1 cellular context compared by ENCODE assay signal in the genomic region with DNA sequence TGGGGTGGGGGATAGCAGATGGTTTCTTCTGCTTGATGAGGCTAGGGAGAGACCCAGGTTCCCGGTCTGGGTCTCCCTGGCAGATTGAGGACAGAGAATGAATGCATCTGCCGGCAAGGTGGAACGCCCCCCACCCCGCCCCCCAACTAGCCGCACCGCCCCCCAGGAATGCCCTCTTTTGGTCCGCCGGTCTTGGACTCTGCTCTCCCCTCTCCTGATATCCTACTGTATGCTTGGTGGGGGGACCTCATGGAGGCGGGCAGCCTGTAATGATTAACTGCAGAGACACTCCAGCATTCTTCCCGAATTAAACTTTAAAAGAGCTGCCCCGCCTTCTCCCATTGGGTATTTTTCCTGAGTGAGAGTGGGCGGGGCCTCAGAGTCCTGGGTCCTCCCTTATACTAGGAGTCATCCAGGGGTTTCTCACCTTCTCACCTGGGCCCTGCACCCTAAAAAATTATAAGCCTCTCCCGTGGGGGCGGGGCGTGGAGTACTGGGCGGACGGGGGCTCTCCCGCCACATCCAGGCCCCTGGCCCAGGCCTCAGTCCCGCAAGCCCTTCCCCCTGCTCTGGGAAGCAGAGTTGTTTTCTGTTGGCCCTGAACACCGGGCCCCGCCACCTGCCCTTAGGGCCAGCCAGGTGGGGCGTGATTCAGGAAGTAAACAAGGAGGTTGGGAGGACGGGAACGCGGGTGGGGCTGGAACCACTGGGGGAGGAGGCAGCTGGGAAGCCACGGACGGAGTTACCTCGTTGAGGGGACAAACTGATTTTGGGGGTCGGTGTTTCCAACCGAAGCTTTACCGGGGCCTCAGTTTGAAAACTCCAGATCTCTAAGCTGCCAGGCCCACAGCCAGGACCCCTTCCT.
TF ChIP-seq lines count a peak whose summit lies in the region.

No MANE protein-coding gene starts in this region.

TF ChIP-seq in HepG2, 621 proteins besides CTCF, POLR2A, EP300 and RAD21 (continued from another document and continues in another):
- TF ChIP-seq, protein P1, sequence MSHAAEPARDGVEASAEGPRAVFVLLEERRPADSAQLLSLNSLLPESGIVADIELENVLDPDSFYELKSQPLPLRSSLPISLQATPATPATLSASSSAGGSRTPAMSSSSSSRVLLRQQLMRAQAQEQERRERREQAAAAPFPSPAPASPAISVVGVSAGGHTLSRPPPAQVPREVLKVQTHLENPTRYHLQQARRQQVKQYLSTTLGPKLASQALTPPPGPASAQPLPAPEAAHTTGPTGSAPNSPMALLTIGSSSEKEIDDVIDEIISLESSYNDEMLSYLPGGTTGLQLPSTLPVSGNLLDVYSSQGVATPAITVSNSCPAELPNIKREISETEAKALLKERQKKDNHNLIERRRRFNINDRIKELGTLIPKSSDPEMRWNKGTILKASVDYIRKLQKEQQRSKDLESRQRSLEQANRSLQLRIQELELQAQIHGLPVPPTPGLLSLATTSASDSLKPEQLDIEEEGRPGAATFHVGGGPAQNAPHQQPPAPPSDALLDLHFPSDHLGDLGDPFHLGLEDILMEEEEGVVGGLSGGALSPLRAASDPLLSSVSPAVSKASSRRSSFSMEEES (CRISPR knock-in tag; IDR thresholded peaks at IDR 0.05) = peak; percentile 81
- TF ChIP-seq, protein P2, sequence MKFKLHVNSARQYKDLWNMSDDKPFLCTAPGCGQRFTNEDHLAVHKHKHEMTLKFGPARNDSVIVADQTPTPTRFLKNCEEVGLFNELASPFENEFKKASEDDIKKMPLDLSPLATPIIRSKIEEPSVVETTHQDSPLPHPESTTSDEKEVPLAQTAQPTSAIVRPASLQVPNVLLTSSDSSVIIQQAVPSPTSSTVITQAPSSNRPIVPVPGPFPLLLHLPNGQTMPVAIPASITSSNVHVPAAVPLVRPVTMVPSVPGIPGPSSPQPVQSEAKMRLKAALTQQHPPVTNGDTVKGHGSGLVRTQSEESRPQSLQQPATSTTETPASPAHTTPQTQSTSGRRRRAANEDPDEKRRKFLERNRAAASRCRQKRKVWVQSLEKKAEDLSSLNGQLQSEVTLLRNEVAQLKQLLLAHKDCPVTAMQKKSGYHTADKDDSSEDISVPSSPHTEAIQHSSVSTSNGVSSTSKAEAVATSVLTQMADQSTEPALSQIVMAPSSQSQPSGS (CRISPR knock-in tag; IDR thresholded peaks at IDR 0.05) = no peak; the same call in 1 of the 2 replicates
- TF ChIP-seq HNF4G (IDR thresholded peaks at IDR 0.05; ENCODE audit: borderline replicate concordance, low read depth, low read length) = peak; percentile 92
- TF ChIP-seq HNF4G (CRISPR knock-in tag; IDR thresholded peaks at IDR 0.05; ENCODE audit: borderline replicate concordance, low read depth) = peak; percentile 60; the same call in 1 of the 2 replicates
- peak; percentile 33; the same call in 1 of the 2 replicates for TF ChIP-seq KDM6A (CRISPR knock-in tag; IDR thresholded peaks at IDR 0.05; ENCODE audit: low read depth)
- TF ChIP-seq, protein P3, sequence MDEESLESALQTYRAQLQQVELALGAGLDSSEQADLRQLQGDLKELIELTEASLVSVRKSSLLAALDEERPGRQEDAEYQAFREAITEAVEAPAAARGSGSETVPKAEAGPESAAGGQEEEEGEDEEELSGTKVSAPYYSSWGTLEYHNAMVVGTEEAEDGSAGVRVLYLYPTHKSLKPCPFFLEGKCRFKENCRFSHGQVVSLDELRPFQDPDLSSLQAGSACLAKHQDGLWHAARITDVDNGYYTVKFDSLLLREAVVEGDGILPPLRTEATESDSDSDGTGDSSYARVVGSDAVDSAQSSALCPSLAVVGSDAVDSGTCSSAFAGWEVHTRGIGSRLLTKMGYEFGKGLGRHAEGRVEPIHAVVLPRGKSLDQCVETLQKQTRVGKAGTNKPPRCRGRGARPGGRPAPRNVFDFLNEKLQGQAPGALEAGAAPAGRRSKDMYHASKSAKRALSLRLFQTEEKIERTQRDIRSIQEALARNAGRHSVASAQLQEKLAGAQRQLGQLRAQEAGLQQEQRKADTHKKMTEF (CRISPR knock-in tag; IDR thresholded peaks at IDR 0.05) = peak; percentile 96
- TF ChIP-seq ZNF709 (CRISPR knock-in tag; IDR thresholded peaks at IDR 0.05) = no peak
- peak; percentile 85 for TF ChIP-seq NCOR1 (IDR thresholded peaks at IDR 0.05; ENCODE audit: borderline replicate concordance, low read length)
- TF ChIP-seq TEAD2 (CRISPR knock-in tag; IDR thresholded peaks at IDR 0.05) = peak; percentile 74; the same call in 1 of the 2 replicates
- TF ChIP-seq ZSCAN30 (CRISPR knock-in tag; IDR thresholded peaks at IDR 0.05) = no peak
- peak; percentile 97 for TF ChIP-seq ZNF136 (CRISPR knock-in tag; IDR thresholded peaks at IDR 0.05; ENCODE audit: low read depth)
- TF ChIP-seq, protein P4, sequence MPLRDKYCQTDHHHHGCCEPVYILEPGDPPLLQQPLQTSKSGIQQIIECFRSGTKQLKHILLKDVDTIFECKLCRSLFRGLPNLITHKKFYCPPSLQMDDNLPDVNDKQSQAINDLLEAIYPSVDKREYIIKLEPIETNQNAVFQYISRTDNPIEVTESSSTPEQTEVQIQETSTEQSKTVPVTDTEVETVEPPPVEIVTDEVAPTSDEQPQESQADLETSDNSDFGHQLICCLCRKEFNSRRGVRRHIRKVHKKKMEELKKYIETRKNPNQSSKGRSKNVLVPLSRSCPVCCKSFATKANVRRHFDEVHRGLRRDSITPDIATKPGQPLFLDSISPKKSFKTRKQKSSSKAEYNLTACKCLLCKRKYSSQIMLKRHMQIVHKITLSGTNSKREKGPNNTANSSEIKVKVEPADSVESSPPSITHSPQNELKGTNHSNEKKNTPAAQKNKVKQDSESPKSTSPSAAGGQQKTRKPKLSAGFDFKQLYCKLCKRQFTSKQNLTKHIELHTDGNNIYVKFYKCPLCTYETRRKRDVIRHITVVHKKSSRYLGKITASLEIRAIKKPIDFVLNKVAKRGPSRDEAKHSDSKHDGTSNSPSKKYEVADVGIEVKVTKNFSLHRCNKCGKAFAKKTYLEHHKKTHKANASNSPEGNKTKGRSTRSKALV (CRISPR knock-in tag; IDR thresholded peaks at IDR 0.05) = no peak
- TF ChIP-seq, protein P5, sequence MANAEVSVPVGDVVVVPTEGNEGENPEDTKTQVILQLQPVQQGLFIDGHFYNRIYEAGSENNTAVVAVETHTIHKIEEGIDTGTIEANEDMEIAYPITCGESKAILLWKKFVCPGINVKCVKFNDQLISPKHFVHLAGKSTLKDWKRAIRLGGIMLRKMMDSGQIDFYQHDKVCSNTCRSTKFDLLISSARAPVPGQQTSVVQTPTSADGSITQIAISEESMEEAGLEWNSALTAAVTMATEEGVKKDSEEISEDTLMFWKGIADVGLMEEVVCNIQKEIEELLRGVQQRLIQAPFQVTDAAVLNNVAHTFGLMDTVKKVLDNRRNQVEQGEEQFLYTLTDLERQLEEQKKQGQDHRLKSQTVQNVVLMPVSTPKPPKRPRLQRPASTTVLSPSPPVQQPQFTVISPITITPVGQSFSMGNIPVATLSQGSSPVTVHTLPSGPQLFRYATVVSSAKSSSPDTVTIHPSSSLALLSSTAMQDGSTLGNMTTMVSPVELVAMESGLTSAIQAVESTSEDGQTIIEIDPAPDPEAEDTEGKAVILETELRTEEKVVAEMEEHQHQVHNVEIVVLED (CRISPR knock-in tag; IDR thresholded peaks at IDR 0.05; ENCODE audit: borderline replicate concordance) = no peak
- TF ChIP-seq ARNT2 (CRISPR knock-in tag; IDR thresholded peaks at IDR 0.05; ENCODE audit: low read depth) = peak; percentile 66; the same call in 1 of the 2 replicates
- TF ChIP-seq, protein P6, sequence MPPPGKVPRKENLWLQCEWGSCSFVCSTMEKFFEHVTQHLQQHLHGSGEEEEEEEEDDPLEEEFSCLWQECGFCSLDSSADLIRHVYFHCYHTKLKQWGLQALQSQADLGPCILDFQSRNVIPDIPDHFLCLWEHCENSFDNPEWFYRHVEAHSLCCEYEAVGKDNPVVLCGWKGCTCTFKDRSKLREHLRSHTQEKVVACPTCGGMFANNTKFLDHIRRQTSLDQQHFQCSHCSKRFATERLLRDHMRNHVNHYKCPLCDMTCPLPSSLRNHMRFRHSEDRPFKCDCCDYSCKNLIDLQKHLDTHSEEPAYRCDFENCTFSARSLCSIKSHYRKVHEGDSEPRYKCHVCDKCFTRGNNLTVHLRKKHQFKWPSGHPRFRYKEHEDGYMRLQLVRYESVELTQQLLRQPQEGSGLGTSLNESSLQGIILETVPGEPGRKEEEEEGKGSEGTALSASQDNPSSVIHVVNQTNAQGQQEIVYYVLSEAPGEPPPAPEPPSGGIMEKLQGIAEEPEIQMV (CRISPR knock-in tag; IDR thresholded peaks at IDR 0.05; ENCODE audit: low read depth) = no peak
- no peak for TF ChIP-seq ZNF841 (CRISPR knock-in tag; IDR thresholded peaks at IDR 0.05; ENCODE audit: borderline replicate concordance)
- TF ChIP-seq ZNF572 (CRISPR knock-in tag; IDR thresholded peaks at IDR 0.05) = no peak
- TF ChIP-seq TBX2 (CRISPR knock-in tag; IDR thresholded peaks at IDR 0.05; ENCODE audit: borderline replicate concordance) = peak; percentile 98
- TF ChIP-seq PAWR (CRISPR knock-in tag; IDR thresholded peaks at IDR 0.05; ENCODE audit: borderline replicate concordance) = no peak
- no peak for TF ChIP-seq SUZ12 (IDR thresholded peaks at IDR 0.05; ENCODE audit: low read depth, low read length)
- TF ChIP-seq FOXO1 (CRISPR knock-in tag; IDR thresholded peaks at IDR 0.05) = peak; percentile 95
- TF ChIP-seq NKX3-1 (CRISPR knock-in tag; IDR thresholded peaks at IDR 0.05) = no peak
- TF ChIP-seq, protein P7, sequence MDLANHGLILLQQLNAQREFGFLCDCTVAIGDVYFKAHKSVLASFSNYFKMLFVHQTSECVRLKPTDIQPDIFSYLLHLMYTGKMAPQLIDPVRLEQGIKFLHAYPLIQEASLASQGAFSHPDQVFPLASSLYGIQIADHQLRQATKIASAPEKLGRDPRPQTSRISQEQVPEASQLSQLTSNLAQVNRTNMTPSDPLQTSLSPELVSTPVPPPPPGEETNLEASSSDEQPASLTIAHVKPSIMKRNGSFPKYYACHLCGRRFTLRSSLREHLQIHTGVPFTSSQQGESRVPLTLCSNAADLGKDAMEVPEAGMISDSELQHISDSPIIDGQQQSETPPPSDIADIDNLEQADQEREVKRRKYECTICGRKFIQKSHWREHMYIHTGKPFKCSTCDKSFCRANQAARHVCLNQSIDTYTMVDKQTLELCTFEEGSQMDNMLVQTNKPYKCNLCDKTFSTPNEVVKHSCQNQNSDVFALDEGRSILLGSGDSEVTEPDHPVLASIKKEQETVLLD (CRISPR knock-in tag; IDR thresholded peaks at IDR 0.05; ENCODE audit: low read depth) = no peak; the same call in 1 of the 2 replicates
- TF ChIP-seq SRSF1 (optimal IDR thresholded peaks at IDR 0.05; ENCODE audit: low read depth, low read length) = no peak
- TF ChIP-seq, protein P8, sequence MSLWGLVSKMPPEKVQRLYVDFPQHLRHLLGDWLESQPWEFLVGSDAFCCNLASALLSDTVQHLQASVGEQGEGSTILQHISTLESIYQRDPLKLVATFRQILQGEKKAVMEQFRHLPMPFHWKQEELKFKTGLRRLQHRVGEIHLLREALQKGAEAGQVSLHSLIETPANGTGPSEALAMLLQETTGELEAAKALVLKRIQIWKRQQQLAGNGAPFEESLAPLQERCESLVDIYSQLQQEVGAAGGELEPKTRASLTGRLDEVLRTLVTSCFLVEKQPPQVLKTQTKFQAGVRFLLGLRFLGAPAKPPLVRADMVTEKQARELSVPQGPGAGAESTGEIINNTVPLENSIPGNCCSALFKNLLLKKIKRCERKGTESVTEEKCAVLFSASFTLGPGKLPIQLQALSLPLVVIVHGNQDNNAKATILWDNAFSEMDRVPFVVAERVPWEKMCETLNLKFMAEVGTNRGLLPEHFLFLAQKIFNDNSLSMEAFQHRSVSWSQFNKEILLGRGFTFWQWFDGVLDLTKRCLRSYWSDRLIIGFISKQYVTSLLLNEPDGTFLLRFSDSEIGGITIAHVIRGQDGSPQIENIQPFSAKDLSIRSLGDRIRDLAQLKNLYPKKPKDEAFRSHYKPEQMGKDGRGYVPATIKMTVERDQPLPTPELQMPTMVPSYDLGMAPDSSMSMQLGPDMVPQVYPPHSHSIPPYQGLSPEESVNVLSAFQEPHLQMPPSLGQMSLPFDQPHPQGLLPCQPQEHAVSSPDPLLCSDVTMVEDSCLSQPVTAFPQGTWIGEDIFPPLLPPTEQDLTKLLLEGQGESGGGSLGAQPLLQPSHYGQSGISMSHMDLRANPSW (CRISPR knock-in tag; IDR thresholded peaks at IDR 0.05; ENCODE audit: borderline replicate concordance) = no peak
- TF ChIP-seq ASH2L (IDR thresholded peaks at IDR 0.05; ENCODE audit: insufficient read length, low read depth, low read length) = peak; percentile 79
- peak; percentile 82 for TF ChIP-seq CBX5 (CRISPR knock-in tag; IDR thresholded peaks at IDR 0.05; ENCODE audit: borderline replicate concordance)
- no peak for TF ChIP-seq ZFP41 (CRISPR knock-in tag; IDR thresholded peaks at IDR 0.05; ENCODE audit: borderline replicate concordance)
- TF ChIP-seq ZFAT (CRISPR knock-in tag; conservative IDR thresholded peaks at IDR 0.05) = no peak
- TF ChIP-seq SCMH1 (CRISPR knock-in tag; IDR thresholded peaks at IDR 0.05; ENCODE audit: borderline replicate concordance) = no peak
- TF ChIP-seq CBX1 (IDR thresholded peaks at IDR 0.05; ENCODE audit: low read depth) = no peak
- TF ChIP-seq HIVEP1 (CRISPR knock-in tag; IDR thresholded peaks at IDR 0.05) = peak; percentile 95
- TF ChIP-seq, protein P9, sequence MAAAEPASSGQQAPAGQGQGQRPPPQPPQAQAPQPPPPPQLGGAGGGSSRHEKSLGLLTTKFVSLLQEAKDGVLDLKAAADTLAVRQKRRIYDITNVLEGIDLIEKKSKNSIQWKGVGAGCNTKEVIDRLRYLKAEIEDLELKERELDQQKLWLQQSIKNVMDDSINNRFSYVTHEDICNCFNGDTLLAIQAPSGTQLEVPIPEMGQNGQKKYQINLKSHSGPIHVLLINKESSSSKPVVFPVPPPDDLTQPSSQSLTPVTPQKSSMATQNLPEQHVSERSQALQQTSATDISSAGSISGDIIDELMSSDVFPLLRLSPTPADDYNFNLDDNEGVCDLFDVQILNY (CRISPR knock-in tag; conservative IDR thresholded peaks at IDR 0.05) = no peak
- no peak for TF ChIP-seq FOXP1 (IDR thresholded peaks at IDR 0.05)
- peak; percentile 96 for TF ChIP-seq FOXP1 (CRISPR knock-in tag; IDR thresholded peaks at IDR 0.05)
- TF ChIP-seq, protein P10, sequence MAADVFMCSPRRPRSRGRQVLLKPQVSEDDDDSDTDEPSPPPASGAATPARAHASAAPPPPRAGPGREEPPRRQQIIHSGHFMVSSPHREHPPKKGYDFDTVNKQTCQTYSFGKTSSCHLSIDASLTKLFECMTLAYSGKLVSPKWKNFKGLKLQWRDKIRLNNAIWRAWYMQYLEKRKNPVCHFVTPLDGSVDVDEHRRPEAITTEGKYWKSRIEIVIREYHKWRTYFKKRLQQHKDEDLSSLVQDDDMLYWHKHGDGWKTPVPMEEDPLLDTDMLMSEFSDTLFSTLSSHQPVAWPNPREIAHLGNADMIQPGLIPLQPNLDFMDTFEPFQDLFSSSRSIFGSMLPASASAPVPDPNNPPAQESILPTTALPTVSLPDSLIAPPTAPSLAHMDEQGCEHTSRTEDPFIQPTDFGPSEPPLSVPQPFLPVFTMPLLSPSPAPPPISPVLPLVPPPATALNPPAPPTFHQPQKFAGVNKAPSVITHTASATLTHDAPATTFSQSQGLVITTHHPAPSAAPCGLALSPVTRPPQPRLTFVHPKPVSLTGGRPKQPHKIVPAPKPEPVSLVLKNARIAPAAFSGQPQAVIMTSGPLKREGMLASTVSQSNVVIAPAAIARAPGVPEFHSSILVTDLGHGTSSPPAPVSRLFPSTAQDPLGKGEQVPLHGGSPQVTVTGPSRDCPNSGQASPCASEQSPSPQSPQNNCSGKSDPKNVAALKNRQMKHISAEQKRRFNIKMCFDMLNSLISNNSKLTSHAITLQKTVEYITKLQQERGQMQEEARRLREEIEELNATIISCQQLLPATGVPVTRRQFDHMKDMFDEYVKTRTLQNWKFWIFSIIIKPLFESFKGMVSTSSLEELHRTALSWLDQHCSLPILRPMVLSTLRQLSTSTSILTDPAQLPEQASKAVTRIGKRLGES (CRISPR knock-in tag; IDR thresholded peaks at IDR 0.05; ENCODE audit: borderline replicate concordance) = no peak
- TF ChIP-seq SPEN (CRISPR knock-in tag; IDR thresholded peaks at IDR 0.05; ENCODE audit: low read depth) = peak; percentile 85
- no peak; the same call in none of the 2 replicates for TF ChIP-seq ZNF451 (CRISPR knock-in tag; IDR thresholded peaks at IDR 0.05)
- peak; percentile 62; the same call in 1 of the 2 replicates for TF ChIP-seq ZNF564 (CRISPR knock-in tag; IDR thresholded peaks at IDR 0.05)
